In genomic region chr6:125169522-125169921, GRCh38 we compare ENCODE assay signal across 16 cellular contexts. TPM values are rescaled to one million over a fixed set of nuclear protein-coding genes. Genes with fewer than 3 reads are reported as not detected.
DNase-seq lines count a peak whose midpoint lies in the region; TF ChIP-seq lines count a peak whose summit lies in the region.
"Had no signal": no experiment of that assay in that cellular context is flagged by ENCODE, and none has a peak within 500 bp of the region (broad histone marks: within the 10 kb centered on the region; RNA-seq: fewer than 3 reads in every experiment).

No MANE protein-coding gene starts in this region.

- dilution Hi-C loops in mammary epithelial cell (cut with HindIII; ENCODE audit: low sequenced_read_pairs): no loop called here

- H3K4me1 Mint-ChIP-seq in MCF 10A (ENCODE audit: insufficient read depth, unreplicated experiment): peaks cover 23% of the 10 kb centered on the region

- H3K79me2 ChIP-seq in mammary epithelial cell (ENCODE audit: insufficient read depth, low read length) (peaks cover 29% of the 10 kb centered on the region), osteoblast (ENCODE audit: insufficient read depth, low read length) (no peaks in the 10 kb centered on the region)

- no peak overlapping the region for H3K4me3 ChIP-seq in mammary epithelial cell (replicated peaks in 1 of 3; ENCODE audit: insufficient read depth in 1 of 3, low read depth in 2 of 3, low read length in 3 of 3)
- H3K4me3 ChIP-seq in coronary artery: no peak overlapping the region
- H3K4me3 ChIP-seq in osteoblast (ENCODE audit: insufficient read depth, low read length): no peak overlapping the region
- no peak overlapping the region for H3K4me3 ChIP-seq in tibial artery
- no peak overlapping the region for H3K4me3 ChIP-seq in HAP-1

- no peak overlapping the region for H3K4me3 Mint-ChIP-seq in MCF 10A (ENCODE audit: unreplicated experiment)
- H3K4me3 Mint-ChIP-seq: CD14-positive monocyte had no signal

- POLR2A ChIA-PET in MCF 10A (lab: Yijun Ruan, JAX): interaction anchor here (0.6 to 4.0 kb wide), 8 partner anchors 8 to 611 kb away, joined by 3 to 20 read pairs (median 4); partner anchors contain the start of gene TPD52L1

- H3K9me3 Mint-ChIP-seq in MCF 10A (ENCODE audit: unreplicated experiment): no peaks in the 10 kb centered on the region

- no peak overlapping the region for H3K9ac ChIP-seq in mammary epithelial cell (ENCODE audit: insufficient read depth, low read length)

- H4K20me1 ChIP-seq in mammary epithelial cell (ENCODE audit: insufficient read depth, low read length) (no peaks in the 10 kb centered on the region), osteoblast (ENCODE audit: insufficient read depth, low read length) (no peaks in the 10 kb centered on the region)

- CTCF ChIA-PET in MCF 10A (lab: Yijun Ruan, JAX) (interaction anchor here (1.1 to 3.4 kb wide), 3 partner anchors 15 to 23 kb away, joined by 7 to 25 read pairs (median 7); partner anchors contain the start of gene TPD52L1), mammary epithelial cell (lab: Charles Lee; ENCODE audit: low non-redundant PET) (no interaction called here)

- H3K27ac ChIP-seq in mammary epithelial cell (ENCODE audit: insufficient read depth, low read depth, low read length): no peak overlapping the region
- peak overlapping the region; percentile 31 to 63 for H3K27ac ChIP-seq in coronary artery
- no peak overlapping the region for H3K27ac ChIP-seq in osteoblast (ENCODE audit: low read depth, low read length)
- peak overlapping the region; percentile 68 to 69 for H3K27ac ChIP-seq in tibial artery
- H3K27ac ChIP-seq: 22Rv1 had no signal

- H3K27me3 Mint-ChIP-seq in MCF 10A (ENCODE audit: insufficient read depth, unreplicated experiment): no peaks in the 10 kb centered on the region

- DNase-seq in MCF 10A (ENCODE audit: unreplicated experiment) (no peak), mammary epithelial cell (no peak), coronary artery (ENCODE audit: low spot score) (no peak), osteoblast (ENCODE audit: insufficient read length, low spot score, missing footprints) (no peak), tibial artery (no peak), NCI-H446 (lab: John Stamatoyannopoulos, UW) (no peak), HAP-1 (ENCODE audit: low spot score in 2 of 2) (no peak)
- DNase-seq in activated effector memory CD4-positive, alpha-beta T cell treated with anti-CD3 and anti-CD28 coated beads, Interleukin-2, amount 50 U/mL, for 16 hours: no peak
- DNase-seq: DND-41, NCI-H1092 treated with DMSO at 0.1 percent for 48 hours, NCI-H146, NCI-H2029 treated with DMSO at 0.1 percent for 48 hours, NCI-H2171, SHP77 had no signal

- 96% methylated on average over 3 of the region's 3 CpGs for WGBS in mammary epithelial cell (ENCODE audit: low coverage, missing lambda C conversion rate)

- H3K36me3 Mint-ChIP-seq in MCF 10A (ENCODE audit: insufficient read depth, unreplicated experiment): no peaks in the 10 kb centered on the region
- H3K36me3 Mint-ChIP-seq: CD14-positive monocyte had no signal

- H3K36me3 ChIP-seq in mammary epithelial cell (ENCODE audit: insufficient read depth, low read length): no peaks in the 10 kb centered on the region
- no peaks in the 10 kb centered on the region for H3K36me3 ChIP-seq in osteoblast (ENCODE audit: insufficient read depth, low read length)
- H3K36me3 ChIP-seq in tibial artery: no peaks in the 10 kb centered on the region
- H3K36me3 ChIP-seq in HAP-1 (replicated peaks): no peaks in the 10 kb centered on the region

- BruUV-seq in MCF 10A (replicated peaks; lab: Mats Ljungman, UMichigan) (no TSS peak), mammary epithelial cell (replicated peaks; lab: Mats Ljungman, UMichigan) (no TSS peak)

- H3K4me1 ChIP-seq in mammary epithelial cell (ENCODE audit: insufficient read depth, low read length): peaks cover 7% of the 10 kb centered on the region
- H3K4me1 ChIP-seq in osteoblast (ENCODE audit: insufficient read depth, low read length): peaks cover 12% of the 10 kb centered on the region
- peaks cover 0 to 45% (median 16%) of the 10 kb centered on the region in 4 donors for H3K4me1 ChIP-seq in tibial artery
- no peaks in the 10 kb centered on the region for H3K4me1 ChIP-seq in HAP-1

- H3K27me3 ChIP-seq in mammary epithelial cell (ENCODE audit: insufficient read depth, low read length) (no peaks in the 10 kb centered on the region), osteoblast (ENCODE audit: insufficient read depth, low read length) (no peaks in the 10 kb centered on the region), tibial artery (no peaks in the 10 kb centered on the region), HAP-1 (ENCODE audit: low read depth) (no peaks in the 10 kb centered on the region; the same call in 1 of the 2 replicates)

- peak overlapping the region; percentile 5 for H3K27ac Mint-ChIP-seq in MCF 10A (ENCODE audit: low read depth, unreplicated experiment)

- H3K4me2 ChIP-seq in mammary epithelial cell (ENCODE audit: insufficient read depth, low read depth, low read length): no peak overlapping the region
- H3K4me2 ChIP-seq in osteoblast (ENCODE audit: insufficient read depth, low read length): no peak overlapping the region

- in situ Hi-C loops in mammary epithelial cell (cut with MboI; ENCODE audit: low sequenced_read_pairs in 2 of 2): loop anchor here (25.0 kb wide), 3 partner anchors 93 to 618 kb away; partner anchors contain the start of gene NCOA7 (in 1 of the 2)
- in situ Hi-C loops in HAP-1 (cut with MboI; ENCODE audit: low sequenced_read_pairs): no loop called here

- H3K9me3 ChIP-seq in mammary epithelial cell (replicated peaks; ENCODE audit: insufficient read depth, low read length) (no peaks in the 10 kb centered on the region), osteoblast (ENCODE audit: low read depth, low read length) (no peaks in the 10 kb centered on the region), tibial artery (no peaks in the 10 kb centered on the region), HAP-1 (no peaks in the 10 kb centered on the region)

- intact Hi-C loops in MCF 10A (cut with micrococcal nuclease) (no loop called here), mammary epithelial cell (cut with micrococcal nuclease) (no loop called here), tibial artery (cut with DNase I; ENCODE audit: low total_unique reads) (no loop called here)

- no peak for TF ChIP-seq CTCF in MCF 10A (IDR thresholded peaks at IDR 0.05; ENCODE audit: unreplicated experiment)
- no peak for TF ChIP-seq CTCF in mammary epithelial cell (conservative IDR thresholded peaks at IDR 0.05 in 1 of 2, IDR thresholded peaks at IDR 0.05 in 1 of 2; ENCODE audit: extremely low read depth in 1 of 2, insufficient read depth in 1 of 2, low read depth in 1 of 2, low read length in 2 of 2)
- TF ChIP-seq CTCF in coronary artery (IDR thresholded peaks at IDR 0.05): no peak
- TF ChIP-seq CTCF in osteoblast (IDR thresholded peaks at IDR 0.05; ENCODE audit: extremely low read depth, low read depth, low read length): no peak
- no peak for TF ChIP-seq CTCF in tibial artery (IDR thresholded peaks at IDR 0.05)

- H2AFZ ChIP-seq in mammary epithelial cell (ENCODE audit: low read depth, low read length): no peak overlapping the region
- peak overlapping the region; percentile 5 for H2AFZ ChIP-seq in osteoblast (ENCODE audit: low read length)

RNA-seq across cellular contexts. Expression of gene TPD52L1, which starts 15.9 kb away (rescaled TPM):
- total RNA-seq in MCF 10A (2022): 69.5 and 92.6 TPM in 2 replicates
- 100 to 1,000 TPM; 115 to 269 TPM for total RNA-seq in mammary epithelial cell
- polyA plus RNA-seq in mammary epithelial cell: 171 TPM
- polyA minus RNA-seq in mammary epithelial cell: 86.8 TPM
- total RNA-seq in osteoblast: 22.7 and 35.5 TPM in 2 replicates
- polyA plus RNA-seq: CD14-positive monocyte had no signal

Comparison
In these comparisons a context has a peak if more than half of its experiments do, and no peak if none do; other contexts are left out.
1. H3K27ac ChIP-seq: peak in coronary artery (2 of 2) and tibial artery (2 of 2); none in mammary epithelial cell (single experiment) and osteoblast (single experiment).